In the genomic region with DNA sequence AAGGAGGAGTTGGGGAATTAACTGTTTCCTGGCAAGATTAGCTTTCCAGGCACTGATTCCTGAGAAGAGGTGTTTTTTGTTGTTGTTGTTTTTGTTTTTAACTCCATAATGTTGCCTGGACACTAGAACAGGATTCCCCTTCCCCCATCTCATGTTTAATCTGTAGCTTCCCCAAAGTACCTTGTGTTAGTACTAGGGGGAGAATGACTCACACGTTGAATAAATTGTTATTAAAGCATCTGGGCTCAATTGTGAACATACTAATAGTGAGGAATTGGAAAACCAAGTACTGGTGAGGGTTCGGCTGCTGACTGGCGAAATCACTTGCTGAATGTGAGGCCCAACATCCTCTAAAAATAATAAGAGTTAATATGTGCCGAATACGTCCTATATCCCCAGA, we compare ENCODE assay signal across 1 cellular context.
TF ChIP-seq lines count a peak whose summit lies in the region.

No MANE protein-coding gene starts in this region.

TF ChIP-seq in neural cell, 6 proteins besides CTCF, POLR2A, EP300 and RAD21 (continued from another document):
- TF ChIP-seq, protein P1, sequence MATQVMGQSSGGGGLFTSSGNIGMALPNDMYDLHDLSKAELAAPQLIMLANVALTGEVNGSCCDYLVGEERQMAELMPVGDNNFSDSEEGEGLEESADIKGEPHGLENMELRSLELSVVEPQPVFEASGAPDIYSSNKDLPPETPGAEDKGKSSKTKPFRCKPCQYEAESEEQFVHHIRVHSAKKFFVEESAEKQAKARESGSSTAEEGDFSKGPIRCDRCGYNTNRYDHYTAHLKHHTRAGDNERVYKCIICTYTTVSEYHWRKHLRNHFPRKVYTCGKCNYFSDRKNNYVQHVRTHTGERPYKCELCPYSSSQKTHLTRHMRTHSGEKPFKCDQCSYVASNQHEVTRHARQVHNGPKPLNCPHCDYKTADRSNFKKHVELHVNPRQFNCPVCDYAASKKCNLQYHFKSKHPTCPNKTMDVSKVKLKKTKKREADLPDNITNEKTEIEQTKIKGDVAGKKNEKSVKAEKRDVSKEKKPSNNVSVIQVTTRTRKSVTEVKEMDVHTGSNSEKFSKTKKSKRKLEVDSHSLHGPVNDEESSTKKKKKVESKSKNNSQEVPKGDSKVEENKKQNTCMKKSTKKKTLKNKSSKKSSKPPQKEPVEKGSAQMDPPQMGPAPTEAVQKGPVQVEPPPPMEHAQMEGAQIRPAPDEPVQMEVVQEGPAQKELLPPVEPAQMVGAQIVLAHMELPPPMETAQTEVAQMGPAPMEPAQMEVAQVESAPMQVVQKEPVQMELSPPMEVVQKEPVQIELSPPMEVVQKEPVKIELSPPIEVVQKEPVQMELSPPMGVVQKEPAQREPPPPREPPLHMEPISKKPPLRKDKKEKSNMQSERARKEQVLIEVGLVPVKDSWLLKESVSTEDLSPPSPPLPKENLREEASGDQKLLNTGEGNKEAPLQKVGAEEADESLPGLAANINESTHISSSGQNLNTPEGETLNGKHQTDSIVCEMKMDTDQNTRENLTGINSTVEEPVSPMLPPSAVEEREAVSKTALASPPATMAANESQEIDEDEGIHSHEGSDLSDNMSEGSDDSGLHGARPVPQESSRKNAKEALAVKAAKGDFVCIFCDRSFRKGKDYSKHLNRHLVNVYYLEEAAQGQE (IDR thresholded peaks at IDR 0.05; ENCODE audit: borderline replicate concordance) = no peak
- TF ChIP-seq SMC3 (conservative IDR thresholded peaks at IDR 0.05; ENCODE audit: poor library complexity) (no peak), TAF1 (IDR thresholded peaks at IDR 0.05; ENCODE audit: low read depth) (no peak), POLR2AphosphoS5 (IDR thresholded peaks at IDR 0.05) (no peak), EZH2 (IDR thresholded peaks at IDR 0.05; ENCODE audit: borderline replicate concordance, insufficient read depth, low read length, poor library complexity, severe bottlenecking) (no peak)
